In genomic region chr12:82671673-82672195, GRCh38 we compare ENCODE assay signal across 27 cellular contexts. TPM values are rescaled to one million over a fixed set of nuclear protein-coding genes. Genes with fewer than 3 reads are reported as not detected.
"Had no signal": no experiment of that assay in that cellular context is flagged by ENCODE, and none has a peak within 500 bp of the region (broad histone marks: within the 10 kb centered on the region; RNA-seq: fewer than 3 reads in every experiment).

No MANE protein-coding gene starts in this region.

- H3K36me3 Mint-ChIP-seq: mesothelial cell of epicardium; naive thymus-derived CD4-positive, alpha-beta T cell; natural killer cell treated with Interleukin-12 subunit alpha and Interleukin-12 subunit beta and Interleukin-15 and Interleukin-18, amount 100 ng/mL, for 72 hours; stimulated activated naive B cell treated with anti-CD40 and anti-IgM and Interleukin-4, amounts not matched to agents 10 μg/mL and 1 μg/mL and 100 μg/mL, for 72 hours had no signal

- H3K4me3 Mint-ChIP-seq: mesothelial cell of epicardium; naive thymus-derived CD4-positive, alpha-beta T cell; natural killer cell treated with Interleukin-12 subunit alpha and Interleukin-12 subunit beta and Interleukin-15 and Interleukin-18, amount 100 ng/mL, for 72 hours; stimulated activated naive B cell treated with anti-CD40 and anti-IgM and Interleukin-4, amounts not matched to agents 10 μg/mL and 1 μg/mL and 100 μg/mL, for 72 hours had no signal

- H3K27ac ChIP-seq: left ventricle myocardium inferior, ovary, prostate gland, skin epidermis, stomach, testis, thyroid gland, transverse colon, upper lobe of left lung, vagina had no signal

- H3K4me1 ChIP-seq: prostate gland, stomach, testis, transverse colon, upper lobe of left lung, vagina had no signal

- ATAC-seq: naive thymus-derived CD4-positive, alpha-beta T cell; natural killer cell treated with Interleukin-12 subunit alpha and Interleukin-12 subunit beta and Interleukin-15 and Interleukin-18, amount 100 ng/mL, for 72 hours; right cardiac atrium; sciatic nerve; stimulated activated naive B cell treated with anti-CD40 and anti-IgM and Interleukin-4, amounts not matched to agents 10 μg/mL and 1 μg/mL and 100 μg/mL, for 72 hours; stimulated activated naive CD8-positive, alpha-beta T cell treated with anti-CD3 and anti-CD28 coated beads, Interleukin-15, Interleukin-2, amounts not matched to agents 100 U/mL and 50 U/mL, for 24 hours had no signal

- DNase-seq: hypothalamus; islet precursor cell; left ventricle myocardium inferior; mesendoderm; naive thymus-derived CD4-positive, alpha-beta T cell; ovary; posterior cingulate gyrus; retina; right cardiac atrium; stimulated activated CD4-positive, alpha-beta T cell treated with anti-CD3 and anti-CD28 coated beads, Interleukin-12 subunit alpha, Interleukin-12 subunit beta, amount 100 ng/mL, for 4 hours; stimulated activated CD4-positive, alpha-beta T cell treated with anti-CD3 and anti-CD28 coated beads, Interleukin-15, amount 100 ng/mL, for 24 hours; stimulated activated CD4-positive, alpha-beta T cell treated with anti-CD3 and anti-CD28 coated beads, Interleukin-2, amount 100 ng/mL, for 24 hours; stimulated activated CD4-positive, alpha-beta T cell treated with anti-CD3 and anti-CD28 coated beads, Interleukin-4, amount 100 ng/mL, for 1 hour; stimulated activated naive B cell treated with anti-CD40 and anti-IgM and Interleukin-4, amounts not matched to agents 10 μg/mL and 1 μg/mL and 100 μg/mL, for 72 hours; stimulated activated naive CD8-positive, alpha-beta T cell treated with anti-CD3 and anti-CD28 coated beads, Interleukin-15, Interleukin-2, amounts not matched to agents 100 U/mL and 50 U/mL, for 24 hours; stomach; testis; thyroid gland; transverse colon; upper lobe of left lung had no signal

- H3K36me3 ChIP-seq: left ventricle myocardium inferior, ovary, prostate gland, stomach, thyroid gland, transverse colon, upper lobe of left lung, vagina had no signal

- H3K4me3 ChIP-seq: left ventricle myocardium inferior, lung, ovary, prostate gland, skin epidermis, stomach, testis, thyroid gland, transverse colon, upper lobe of left lung, vagina had no signal

- H3K27me3 ChIP-seq: ovary, stomach, testis, thyroid gland, transverse colon, upper lobe of left lung, vagina had no signal

- H3K27ac Mint-ChIP-seq: mesothelial cell of epicardium; naive thymus-derived CD4-positive, alpha-beta T cell; natural killer cell treated with Interleukin-12 subunit alpha and Interleukin-12 subunit beta and Interleukin-15 and Interleukin-18, amount 100 ng/mL, for 72 hours; stimulated activated naive B cell treated with anti-CD40 and anti-IgM and Interleukin-4, amounts not matched to agents 10 μg/mL and 1 μg/mL and 100 μg/mL, for 72 hours had no signal

- H3K9me3 ChIP-seq: ovary, prostate gland, stomach, testis, thyroid gland, transverse colon, upper lobe of left lung, vagina had no signal

- H3K4me1 Mint-ChIP-seq: stimulated activated naive B cell treated with anti-CD40 and anti-IgM and Interleukin-4, amounts not matched to agents 10 μg/mL and 1 μg/mL and 100 μg/mL, for 72 hours had no signal

- H3K9me3 Mint-ChIP-seq: naive thymus-derived CD4-positive, alpha-beta T cell; stimulated activated naive B cell treated with anti-CD40 and anti-IgM and Interleukin-4, amounts not matched to agents 10 μg/mL and 1 μg/mL and 100 μg/mL, for 72 hours had no signal

RNA-seq across cellular contexts. Expression of gene TMTC2, which starts 15.0 kb away (rescaled TPM):
- polyA plus RNA-seq: naive thymus-derived CD4-positive, alpha-beta T cell had no signal
